In genomic region chr22:46011627-46012181, GRCh38 we compare ENCODE assay signal across 9 cellular contexts. TPM values are rescaled to one million over a fixed set of nuclear protein-coding genes. Genes with fewer than 3 reads are reported as not detected.
DNase-seq lines count a peak whose midpoint lies in the region; ATAC-seq and TF ChIP-seq lines count a peak whose summit lies in the region.
"Had no signal": no experiment of that assay in that cellular context is flagged by ENCODE, and none has a peak within 500 bp of the region (broad histone marks: within the 10 kb centered on the region; RNA-seq: fewer than 3 reads in every experiment).

No MANE protein-coding gene starts in this region.

- no peak overlapping the region for H3K27ac ChIP-seq in HEK293 (ENCODE audit: extremely low read depth, low read depth, low read length)
- no peak overlapping the region for H3K27ac ChIP-seq in lower lobe of right lung
- H3K27ac ChIP-seq in skin epidermis: peak overlapping the region in 19 of 21 experiments; percentile 45 to 98 (median 93)

- no peak overlapping the region for H3K4me3 ChIP-seq in HEK293 (ENCODE audit: low read depth, low read length)
- no peak overlapping the region for H3K4me3 ChIP-seq in lower lobe of right lung
- H3K4me3 ChIP-seq in skin epidermis: no peak overlapping the region

- no peak overlapping the region for H3K4me3 Mint-ChIP-seq in chondrocyte (ENCODE audit: unreplicated experiment)

- in situ Hi-C loops in KBM-7 (cut with MboI; ENCODE audit: low pct_unique_long_range_greater_than_20kb, low sequenced_read_pairs): loop anchor here (25.0 kb wide), 1 partner anchor 526 kb away; the partner anchor contains the start of gene CELSR1

- peaks cover 63% of the 10 kb centered on the region for H3K4me1 Mint-ChIP-seq in chondrocyte (ENCODE audit: low read depth)

- H3K36me3 Mint-ChIP-seq in chondrocyte (ENCODE audit: low read depth): peaks cover 2% of the 10 kb centered on the region

- no peak overlapping the region for H3K27ac Mint-ChIP-seq in chondrocyte (ENCODE audit: unreplicated experiment)

- TF ChIP-seq CTCF in HEK293 (tag by site-specific recombination; IDR thresholded peaks at IDR 0.05) (no peak), chondrocyte (IDR thresholded peaks at IDR 0.05) (no peak), lower lobe of right lung (IDR thresholded peaks at IDR 0.05) (no peak)

- CTCF ChIA-PET in HEK293 (lab: Yijun Ruan, JAX): interaction anchor here (0.5 to 3.3 kb wide), 10 partner anchors 12 to 1952 kb away, joined by 3 to 29 read pairs (median 4); no protein-coding TSS in a partner anchor

- ATAC-seq in lower lobe of right lung (no peak), HG02759 (IDR thresholded peaks at IDR 0.05; ENCODE audit: unreplicated experiment) (no peak)

- H3K4me1 ChIP-seq in HEK293 (ENCODE audit: control insufficient read depth, insufficient read depth, low read length): peaks cover 5% of the 10 kb centered on the region; the same call in 1 of the 2 replicates
- H3K4me1 ChIP-seq in lower lobe of right lung: peaks cover 41% of the 10 kb centered on the region

- no peaks in the 10 kb centered on the region for H3K9me3 ChIP-seq in HEK293 (ENCODE audit: control insufficient read depth, insufficient read depth, low read depth, low read length)
- H3K9me3 ChIP-seq in lower lobe of right lung: peaks cover 7% of the 10 kb centered on the region

- H3K36me3 ChIP-seq in HEK293 (ENCODE audit: control insufficient read depth in 2 of 2, insufficient read depth in 1 of 2, low read length in 2 of 2): no peaks in the 10 kb centered on the region
- H3K36me3 ChIP-seq in lower lobe of right lung: no peaks in the 10 kb centered on the region

- POLR2A ChIA-PET in HEK293 (lab: Yijun Ruan, JAX): interaction anchor here (1.2 to 4.6 kb wide), 3 partner anchors 16 to 58 kb away, joined by 3 to 41 read pairs (median 31); no protein-coding TSS in a partner anchor

- intact Hi-C loops in lower lobe of right lung (cut with DNase I): no loop called here

- H3K9me3 Mint-ChIP-seq in chondrocyte (ENCODE audit: low read depth): peaks cover 11% of the 10 kb centered on the region

- peak; percentile 66 for DNase-seq in chondrocyte (ENCODE audit: low spot score)
- DNase-seq in lower lobe of right lung: peak; percentile 37
- no peak for DNase-seq in NCI-H1105 treated with DMSO at 0.1 percent for 48 hours (lab: John Stamatoyannopoulos, UW)
- no peak for DNase-seq in KBM-7
- DNase-seq in middle frontal gyrus (ENCODE audit: extremely low spot score, low spot score): no peak
- DNase-seq: T1000 had no signal

- no peaks in the 10 kb centered on the region for H3K27me3 Mint-ChIP-seq in chondrocyte (ENCODE audit: low read depth)

- H3K27me3 ChIP-seq in lower lobe of right lung (ENCODE audit: low read depth): no peaks in the 10 kb centered on the region

TF ChIP-seq in HEK293, 187 proteins besides CTCF, POLR2A, EP300 and RAD21:
- TF ChIP-seq GLIS2 (tag by site-specific recombination; IDR thresholded peaks at IDR 0.05) (peak; percentile 46), SP2 (tag by site-specific recombination; IDR thresholded peaks at IDR 0.05) (0 out of 2 replicates have a peak, but pooled peaks have one; percentile 1), GLIS1 (tag by site-specific recombination; IDR thresholded peaks at IDR 0.05) (peak; percentile 54; the same call in 1 of the 2 replicates), ZNF677 (tag by site-specific recombination; IDR thresholded peaks at IDR 0.05) (no peak), ZNF280C (tag by site-specific recombination; IDR thresholded peaks at IDR 0.05) (no peak), ZNF350 (tag by site-specific recombination; IDR thresholded peaks at IDR 0.05) (no peak), ZNF792 (tag by site-specific recombination; IDR thresholded peaks at IDR 0.05) (no peak)
TF ChIP-seq in HEK293: peak in this region for 3.

RNA-seq across cellular contexts. Expression of gene WNT7B, which starts 34.7 kb away (rescaled TPM):
- total RNA-seq in chondrocyte (0.15 to 1.1 TPM (median 0.18 TPM) in 3 replicates), lower lobe of right lung (6.3 TPM)

Comparison
In these comparisons a context has a peak if more than half of its experiments do, and no peak if none do; other contexts are left out.
1. H3K27ac ChIP-seq: peak in skin epidermis (19 of 21); none in HEK293 (single experiment) and lower lobe of right lung (single experiment).
2. DNase-seq: peak in chondrocyte (single experiment) and lower lobe of right lung (single experiment); none in NCI-H1105 treated with DMSO at 0.1 percent for 48 hours (single experiment), KBM-7 (single experiment) and middle frontal gyrus (single experiment).